In the genomic region with DNA sequence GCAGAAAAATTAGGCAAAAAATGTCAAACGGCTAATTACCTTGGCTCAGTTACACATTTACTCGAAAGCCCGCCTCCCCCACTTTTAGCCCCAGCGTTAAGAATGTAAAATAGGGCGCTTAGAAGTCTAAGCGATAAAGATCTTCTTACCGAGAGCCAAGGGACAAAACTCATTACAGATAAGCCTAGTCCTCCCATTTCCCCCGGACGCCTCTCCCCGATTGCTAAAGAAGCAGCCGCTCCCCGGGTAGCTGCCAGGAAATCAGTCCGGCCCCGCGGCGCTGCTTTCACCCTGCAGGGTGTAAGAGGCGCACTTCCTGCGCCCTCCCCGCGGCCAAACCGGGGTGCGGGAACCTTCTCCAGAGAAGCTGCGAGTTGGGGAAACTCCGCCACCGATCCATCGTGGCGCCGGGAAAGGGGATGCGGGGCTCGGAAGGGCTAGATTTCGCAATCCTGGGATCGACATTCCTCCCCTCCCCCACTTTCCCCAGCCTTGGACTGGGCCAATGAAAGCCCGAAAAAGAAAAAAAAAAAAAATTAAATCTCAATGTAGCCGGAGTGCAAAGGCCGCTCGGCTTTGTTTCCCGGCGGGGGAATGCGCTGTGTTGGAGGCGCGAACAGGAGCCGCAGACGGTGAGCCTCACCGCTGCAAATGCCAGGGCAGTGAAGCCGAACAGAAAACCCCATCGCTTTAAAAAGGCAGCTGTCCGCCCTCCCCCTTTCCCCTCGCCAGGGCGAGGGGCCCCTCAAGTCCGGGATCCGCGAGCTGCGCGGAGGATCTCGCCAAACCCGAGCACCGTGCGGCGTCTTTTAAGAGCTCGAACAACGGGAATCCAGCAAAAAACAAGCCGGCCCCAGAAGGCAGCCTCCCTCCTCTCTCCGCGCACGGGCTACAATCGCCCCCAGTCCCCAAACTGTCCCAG, we compare ENCODE assay signal across 7 cellular contexts.
A peak's percentile ranks its signal among the peaks of the same experiment; 100 is the strongest.
DNase-seq lines count a peak whose midpoint lies in the region; ATAC-seq, FAIRE-seq and TF ChIP-seq lines count a peak whose summit lies in the region.

No MANE protein-coding gene starts in this region.

- CTCF ChIA-PET in GM10248 (lab: Yijun Ruan, JAX): no interaction called here

- H3K36me3 ChIP-seq in muscle layer of duodenum (ENCODE audit: control insufficient read depth in 1 of 2, insufficient read depth in 2 of 2, low read length in 2 of 2): peaks cover 0 to 3% of the 10 kb centered on the region in 2 donors

- peak; percentile 45 for ATAC-seq in GM21825 (IDR thresholded peaks at IDR 0.05; ENCODE audit: unreplicated experiment)

- peak overlapping the region; percentile 77 to 79 for H3K4me3 ChIP-seq in muscle layer of duodenum (ENCODE audit: low read depth in 1 of 2, low read length in 2 of 2)

- peaks cover 0 to 6% of the 10 kb centered on the region in 2 donors for H3K9me3 ChIP-seq in muscle layer of duodenum (ENCODE audit: control insufficient read depth in 1 of 2, low read length in 2 of 2)

- H3K27ac ChIP-seq in VCaP: peak overlapping the region; percentile 95
- peak overlapping the region; percentile 90 for H3K27ac ChIP-seq in muscle layer of duodenum (ENCODE audit: low read length)

- DNase-seq in GM10248 (ENCODE audit: extremely low spot score) (peak; percentile 53), NCI-H1105 (lab: John Stamatoyannopoulos, UW) (peak; percentile 46), fibroblast of gingiva (ENCODE audit: low read depth) (peak; percentile 89), urothelium cell line (ENCODE audit: low spot score) (peak; percentile 72)

- POLR2A ChIA-PET in GM10248 (lab: Yijun Ruan, JAX): no interaction called here

- TF ChIP-seq CTCF in GM10248 (IDR thresholded peaks at IDR 0.05; ENCODE audit: control extremely low read depth, extremely low read depth, low read depth, missing control alignments) (no peak), VCaP (conservative IDR thresholded peaks at IDR 0.05) (no peak; the same call in 1 of the 2 replicates)

- peaks cover 0 to 10% of the 10 kb centered on the region in 2 donors for H3K4me1 ChIP-seq in muscle layer of duodenum (ENCODE audit: control insufficient read depth in 1 of 2, insufficient read depth in 2 of 2, low read length in 2 of 2)

- no peaks in the 10 kb centered on the region for H3K27me3 ChIP-seq in muscle layer of duodenum (ENCODE audit: low read depth, low read length)

- no peak for FAIRE-seq in urothelium cell line (lab: Jason Lieb, UNC)

Comparison
In these comparisons a context has a peak if more than half of its experiments do, and no peak if none do; other contexts are left out.
1. Peak in every context shown above with its lines: DNase-seq, ATAC-seq, H3K4me3 ChIP-seq and H3K27ac ChIP-seq.